In the genomic region with DNA sequence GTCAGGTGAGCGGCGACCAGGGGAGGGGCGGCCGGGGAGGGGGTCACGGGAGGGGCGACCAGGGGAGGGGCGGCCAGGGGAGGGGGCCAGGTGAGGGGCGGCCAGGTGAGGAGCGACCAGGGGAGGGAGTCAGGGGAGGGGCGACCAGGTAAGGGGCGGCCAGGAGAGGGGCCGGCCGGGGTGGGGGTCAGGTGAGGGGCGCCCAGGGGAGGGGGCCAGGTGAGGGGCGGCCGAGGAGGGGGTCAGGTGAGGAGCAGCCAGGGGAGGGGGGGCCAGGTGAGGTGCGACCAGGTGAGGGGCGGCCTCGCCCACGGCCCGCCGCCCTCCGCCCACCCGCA, we compare ENCODE assay signal across 1 cellular context.
TF ChIP-seq lines count a peak whose summit lies in the region.

No MANE protein-coding gene starts in this region.

TF ChIP-seq in HEK293, 187 proteins besides CTCF, POLR2A, EP300 and RAD21 (continued from another document):
- TF ChIP-seq, protein P1, sequence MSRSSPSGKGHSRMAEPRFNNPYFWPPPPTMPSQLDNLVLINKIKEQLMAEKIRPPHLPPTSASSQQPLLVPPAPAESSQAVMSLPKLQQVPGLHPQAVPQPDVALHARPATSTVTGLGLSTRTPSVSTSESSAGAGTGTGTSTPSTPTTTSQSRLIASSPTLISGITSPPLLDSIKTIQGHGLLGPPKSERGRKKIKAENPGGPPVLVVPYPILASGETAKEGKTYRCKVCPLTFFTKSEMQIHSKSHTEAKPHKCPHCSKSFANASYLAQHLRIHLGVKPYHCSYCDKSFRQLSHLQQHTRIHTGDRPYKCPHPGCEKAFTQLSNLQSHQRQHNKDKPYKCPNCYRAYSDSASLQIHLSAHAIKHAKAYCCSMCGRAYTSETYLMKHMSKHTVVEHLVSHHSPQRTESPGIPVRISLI (tag by site-specific recombination; IDR thresholded peaks at IDR 0.05): no peak
- TF ChIP-seq ZNF514 (tag by site-specific recombination; IDR thresholded peaks at IDR 0.05) (no peak), ZNF549 (tag by site-specific recombination; IDR thresholded peaks at IDR 0.05) (no peak)
- TF ChIP-seq, protein P2, sequence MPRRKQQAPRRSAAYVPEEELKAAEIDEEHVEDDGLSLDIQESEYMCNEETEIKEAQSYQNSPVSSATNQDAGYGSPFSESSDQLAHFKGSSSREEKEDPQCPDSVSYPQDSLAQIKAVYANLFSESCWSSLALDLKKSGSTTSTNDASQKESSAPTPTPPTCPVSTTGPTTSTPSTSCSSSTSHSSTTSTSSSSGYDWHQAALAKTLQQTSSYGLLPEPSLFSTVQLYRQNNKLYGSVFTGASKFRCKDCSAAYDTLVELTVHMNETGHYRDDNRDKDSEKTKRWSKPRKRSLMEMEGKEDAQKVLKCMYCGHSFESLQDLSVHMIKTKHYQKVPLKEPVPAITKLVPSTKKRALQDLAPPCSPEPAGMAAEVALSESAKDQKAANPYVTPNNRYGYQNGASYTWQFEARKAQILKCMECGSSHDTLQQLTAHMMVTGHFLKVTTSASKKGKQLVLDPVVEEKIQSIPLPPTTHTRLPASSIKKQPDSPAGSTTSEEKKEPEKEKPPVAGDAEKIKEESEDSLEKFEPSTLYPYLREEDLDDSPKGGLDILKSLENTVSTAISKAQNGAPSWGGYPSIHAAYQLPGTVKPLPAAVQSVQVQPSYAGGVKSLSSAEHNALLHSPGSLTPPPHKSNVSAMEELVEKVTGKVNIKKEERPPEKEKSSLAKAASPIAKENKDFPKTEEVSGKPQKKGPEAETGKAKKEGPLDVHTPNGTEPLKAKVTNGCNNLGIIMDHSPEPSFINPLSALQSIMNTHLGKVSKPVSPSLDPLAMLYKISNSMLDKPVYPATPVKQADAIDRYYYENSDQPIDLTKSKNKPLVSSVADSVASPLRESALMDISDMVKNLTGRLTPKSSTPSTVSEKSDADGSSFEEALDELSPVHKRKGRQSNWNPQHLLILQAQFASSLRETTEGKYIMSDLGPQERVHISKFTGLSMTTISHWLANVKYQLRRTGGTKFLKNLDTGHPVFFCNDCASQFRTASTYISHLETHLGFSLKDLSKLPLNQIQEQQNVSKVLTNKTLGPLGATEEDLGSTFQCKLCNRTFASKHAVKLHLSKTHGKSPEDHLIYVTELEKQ (tag by site-specific recombination; IDR thresholded peaks at IDR 0.05; ENCODE audit: borderline replicate concordance): no peak
